Comparison of ENCODE assay signal across 8 cellular contexts in genomic region chr9:63816742-63817621, GRCh38.
A peak's percentile ranks its signal among the peaks of the same experiment; 100 is the strongest.
DNase-seq lines count a peak whose midpoint lies in the region; ATAC-seq and TF ChIP-seq lines count a peak whose summit lies in the region.

No MANE protein-coding gene starts in this region.

- H3K36me3 ChIP-seq in colonic mucosa (no peaks in the 10 kb centered on the region), left lung (no peaks in the 10 kb centered on the region)

- H3K4me3 ChIP-seq in colonic mucosa (no peak overlapping the region), left lung (peak overlapping the region in 1 of 2 donors; percentile 31)

- DNase-seq in colonic mucosa (peak; percentile 80), left lung (peak; percentile 92 to 97), NCI-H187 treated with DMSO at 0.1 percent for 48 hours (lab: John Stamatoyannopoulos, UW) (no peak), erythroblast (lab: John Stamatoyannopoulos, UW) (no peak)
- peak; percentile 49 to 72 for DNase-seq in stimulated activated CD4-positive, alpha-beta T cell treated with anti-CD3 and anti-CD28 coated beads, Interleukin-4, amount 100 ng/mL, for 4 hours

- TF ChIP-seq CTCF in colonic mucosa (IDR thresholded peaks at IDR 0.05) (no peak), left lung (IDR thresholded peaks at IDR 0.05) (no peak)

- TF ChIP-seq POLR2A in erythroblast (IDR thresholded peaks at IDR 0.05; ENCODE audit: low read length), result no peak

- no peaks in the 10 kb centered on the region for H3K9me3 ChIP-seq in colonic mucosa
- peaks cover 0 to 33% of the 10 kb centered on the region in 2 donors for H3K9me3 ChIP-seq in left lung

- H3K27me3 ChIP-seq in colonic mucosa, result no peaks in the 10 kb centered on the region
- H3K27me3 ChIP-seq in left lung, result peaks cover 0 to 38% of the 10 kb centered on the region in 2 donors

- intact Hi-C loops in colonic mucosa (cut with DNase I), result no loop called here
- intact Hi-C loops in left lung (cut with DNase I), result no loop called here

- ATAC-seq in GM18867 (IDR thresholded peaks at IDR 0.05; ENCODE audit: unreplicated experiment) (peak; percentile 65), HG03064 (IDR thresholded peaks at IDR 0.05; ENCODE audit: low read depth, unreplicated experiment) (peak; percentile 59), left lung (peak; percentile 93)
- peak; percentile 49 to 50 for ATAC-seq in activated CD4-positive, CD25-positive, alpha-beta regulatory T cell treated with anti-CD3 and anti-CD28 coated beads, Interleukin-2, amount 50 U/mL, for 24 hours

- no peak overlapping the region for H3K9ac ChIP-seq in colonic mucosa (ENCODE audit: low read depth in 2 of 2, low read length in 2 of 2)

- H3K4me1 ChIP-seq in colonic mucosa (no peaks in the 10 kb centered on the region), left lung (no peaks in the 10 kb centered on the region)

- H3K27ac ChIP-seq in colonic mucosa (no peak overlapping the region), left lung (no peak overlapping the region)

Comparison
In these comparisons a context has a peak if more than half of its experiments do, and no peak if none do; other contexts are left out.
1. DNase-seq: peak in colonic mucosa (single experiment), left lung (2 of 2) and stimulated activated CD4-positive, alpha-beta T cell treated with anti-CD3 and anti-CD28 coated beads, Interleukin-4, amount 100 ng/mL, for 4 hours (2 of 2); none in NCI-H187 treated with DMSO at 0.1 percent for 48 hours (single experiment) and erythroblast (0 of 2).
2. Peak in every context shown above with its lines, with median percentiles within 50 percentile points of each other: ATAC-seq.